ENCODE assay signal across 1 cellular context in the genomic region with DNA sequence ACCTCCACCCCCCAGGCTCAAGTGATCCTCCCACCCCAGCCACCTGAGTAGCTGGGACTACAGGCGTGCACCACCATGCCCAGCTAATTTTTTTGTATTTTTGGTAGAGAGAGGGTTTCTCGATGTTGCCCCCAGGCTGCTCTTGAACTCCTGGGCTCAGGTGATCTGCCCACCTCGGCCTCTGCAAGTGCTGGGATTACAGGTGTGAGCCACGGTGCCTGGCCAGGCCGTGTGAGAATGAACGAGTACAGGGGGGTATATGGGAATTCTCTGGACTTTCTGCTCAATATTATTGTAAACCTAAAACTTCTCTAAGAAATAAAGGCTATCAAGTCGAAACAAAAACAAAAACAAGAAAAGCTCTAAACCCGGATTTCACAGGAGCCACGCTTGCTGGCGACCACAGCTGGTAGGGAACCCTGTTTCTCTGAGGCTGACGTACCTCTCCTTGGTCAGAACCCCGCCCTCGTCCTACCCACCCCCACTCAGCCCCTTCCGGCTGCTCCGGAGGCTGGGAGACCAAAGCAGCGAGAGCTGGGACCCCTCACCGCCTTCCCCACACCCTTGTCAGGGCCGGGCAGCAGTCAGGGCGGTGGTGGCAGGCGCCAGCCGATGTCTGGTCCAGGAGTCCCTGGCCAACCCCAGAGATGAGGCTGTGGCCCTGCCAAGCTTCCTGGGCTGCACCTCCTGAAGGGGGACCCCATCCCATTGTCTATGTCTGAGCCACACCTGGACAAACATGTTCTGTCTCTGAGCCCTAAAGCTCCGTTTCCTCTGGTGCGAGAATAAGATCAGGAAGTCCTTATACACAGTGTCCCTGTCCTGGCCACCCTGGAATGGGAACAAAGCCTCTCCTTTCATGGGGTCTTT.
TF ChIP-seq lines count a peak whose summit lies in the region.

No MANE protein-coding gene starts in this region.

TF ChIP-seq in HepG2, 621 proteins besides CTCF, POLR2A, EP300 and RAD21 (continued from another document):
- TF ChIP-seq, protein P1, sequence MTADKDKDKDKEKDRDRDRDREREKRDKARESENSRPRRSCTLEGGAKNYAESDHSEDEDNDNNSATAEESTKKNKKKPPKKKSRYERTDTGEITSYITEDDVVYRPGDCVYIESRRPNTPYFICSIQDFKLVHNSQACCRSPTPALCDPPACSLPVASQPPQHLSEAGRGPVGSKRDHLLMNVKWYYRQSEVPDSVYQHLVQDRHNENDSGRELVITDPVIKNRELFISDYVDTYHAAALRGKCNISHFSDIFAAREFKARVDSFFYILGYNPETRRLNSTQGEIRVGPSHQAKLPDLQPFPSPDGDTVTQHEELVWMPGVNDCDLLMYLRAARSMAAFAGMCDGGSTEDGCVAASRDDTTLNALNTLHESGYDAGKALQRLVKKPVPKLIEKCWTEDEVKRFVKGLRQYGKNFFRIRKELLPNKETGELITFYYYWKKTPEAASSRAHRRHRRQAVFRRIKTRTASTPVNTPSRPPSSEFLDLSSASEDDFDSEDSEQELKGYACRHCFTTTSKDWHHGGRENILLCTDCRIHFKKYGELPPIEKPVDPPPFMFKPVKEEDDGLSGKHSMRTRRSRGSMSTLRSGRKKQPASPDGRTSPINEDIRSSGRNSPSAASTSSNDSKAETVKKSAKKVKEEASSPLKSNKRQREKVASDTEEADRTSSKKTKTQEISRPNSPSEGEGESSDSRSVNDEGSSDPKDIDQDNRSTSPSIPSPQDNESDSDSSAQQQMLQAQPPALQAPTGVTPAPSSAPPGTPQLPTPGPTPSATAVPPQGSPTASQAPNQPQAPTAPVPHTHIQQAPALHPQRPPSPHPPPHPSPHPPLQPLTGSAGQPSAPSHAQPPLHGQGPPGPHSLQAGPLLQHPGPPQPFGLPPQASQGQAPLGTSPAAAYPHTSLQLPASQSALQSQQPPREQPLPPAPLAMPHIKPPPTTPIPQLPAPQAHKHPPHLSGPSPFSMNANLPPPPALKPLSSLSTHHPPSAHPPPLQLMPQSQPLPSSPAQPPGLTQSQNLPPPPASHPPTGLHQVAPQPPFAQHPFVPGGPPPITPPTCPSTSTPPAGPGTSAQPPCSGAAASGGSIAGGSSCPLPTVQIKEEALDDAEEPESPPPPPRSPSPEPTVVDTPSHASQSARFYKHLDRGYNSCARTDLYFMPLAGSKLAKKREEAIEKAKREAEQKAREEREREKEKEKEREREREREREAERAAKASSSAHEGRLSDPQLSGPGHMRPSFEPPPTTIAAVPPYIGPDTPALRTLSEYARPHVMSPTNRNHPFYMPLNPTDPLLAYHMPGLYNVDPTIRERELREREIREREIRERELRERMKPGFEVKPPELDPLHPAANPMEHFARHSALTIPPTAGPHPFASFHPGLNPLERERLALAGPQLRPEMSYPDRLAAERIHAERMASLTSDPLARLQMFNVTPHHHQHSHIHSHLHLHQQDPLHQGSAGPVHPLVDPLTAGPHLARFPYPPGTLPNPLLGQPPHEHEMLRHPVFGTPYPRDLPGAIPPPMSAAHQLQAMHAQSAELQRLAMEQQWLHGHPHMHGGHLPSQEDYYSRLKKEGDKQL (CRISPR knock-in tag; IDR thresholded peaks at IDR 0.05; ENCODE audit: low read depth): no peak
- no peak for TF ChIP-seq PTBP1 (IDR thresholded peaks at IDR 0.05; ENCODE audit: low read depth, low read length, poor library complexity, severe bottlenecking)
- TF ChIP-seq KDM6A (CRISPR knock-in tag; IDR thresholded peaks at IDR 0.05; ENCODE audit: low read depth): no peak
TF ChIP-seq in HepG2: peak in this region for 0.
